ENCODE assay signal across 25 cellular contexts in genomic region chr2:163723352-163723751, GRCh38. TPM values are rescaled to one million over a fixed set of nuclear protein-coding genes. Genes with fewer than 3 reads are reported as not detected.
"Had no signal": no experiment of that assay in that cellular context is flagged by ENCODE, and none has a peak within 500 bp of the region (broad histone marks: within the 10 kb centered on the region; RNA-seq: fewer than 3 reads in every experiment).

No MANE protein-coding gene starts in this region.

- H3K4me3 Mint-ChIP-seq: activated CD8-positive, alpha-beta T cell treated with anti-CD3 and anti-CD28 coated beads, Interleukin-2, amount 10 ng/mL, durations not matched to agents 7 days and 5 days; activated naive CD8-positive, alpha-beta T cell treated with anti-CD3 and anti-CD28 coated beads, Interleukin-2, amount 10 ng/mL, durations not matched to agents 7 days and 5 days had no signal

- H3K27me3 Mint-ChIP-seq: activated naive CD8-positive, alpha-beta T cell treated with anti-CD3 and anti-CD28 coated beads, Interleukin-2, amount 10 ng/mL, durations not matched to agents 7 days and 5 days had no signal

- H3K4me3 ChIP-seq: adrenal gland, MG63, SK-N-MC had no signal

- H3K27me3 ChIP-seq: adrenal gland, MG63 had no signal

- DNase-seq: activated CD4-positive, alpha-beta T cell treated with anti-CD3 and anti-CD28 coated beads for 4 hours; activated CD8-positive, alpha-beta memory T cell treated with anti-CD3 and anti-CD28 coated beads, Interleukin-2, amount 50 U/mL, for 48 hours; activated CD8-positive, alpha-beta T cell treated with anti-CD3 and anti-CD28 coated beads, Interleukin-2, amount 10 ng/mL, durations not matched to agents 7 days and 5 days; activated naive CD4-positive, alpha-beta T cell treated with anti-CD3 and anti-CD28 coated beads, Interleukin-2, amount 50 U/mL, for 16 hours; activated naive CD8-positive, alpha-beta T cell treated with anti-CD3 and anti-CD28 coated beads, Interleukin-2, amount 10 ng/mL, durations not matched to agents 7 days and 5 days; activated T-cell treated with anti-CD3 and anti-CD28 coated beads, Interleukin-2, amount 50 U/mL, for 1 hour; adrenal gland; anterior cingulate cortex; caudate nucleus; MG63; MV-4-11; NCI-H1092 treated with DMSO at 0.1 percent for 48 hours; NCI-H1417 treated with DMSO at 0.1 percent for 48 hours; NCI-H1694; NCI-H2029; NCI-H2107; NCI-H2171 treated with DMSO at 0.1 percent for 48 hours; NCI-H226; NCI-H526 treated with DMSO at 0.1 percent for 48 hours; PC-3; T-helper 1 cell; WERI-Rb-1 had no signal

- H3K27ac ChIP-seq: adrenal gland, SK-N-MC, WERI-Rb-1 had no signal

- H3K9me3 ChIP-seq: adrenal gland, MG63 had no signal

- ATAC-seq: activated CD4-positive, CD25-positive, alpha-beta regulatory T cell treated with anti-CD3 and anti-CD28 coated beads, Interleukin-2, amount 50 U/mL, for 24 hours; activated CD8-positive, alpha-beta T cell treated with anti-CD3 and anti-CD28 coated beads, Interleukin-2, amount 10 ng/mL, durations not matched to agents 7 days and 5 days; PC-3 had no signal

- H3K4me1 Mint-ChIP-seq: activated naive CD8-positive, alpha-beta T cell treated with anti-CD3 and anti-CD28 coated beads, Interleukin-2, amount 10 ng/mL, durations not matched to agents 7 days and 5 days had no signal

- H3K9me3 Mint-ChIP-seq: activated naive CD8-positive, alpha-beta T cell treated with anti-CD3 and anti-CD28 coated beads, Interleukin-2, amount 10 ng/mL, durations not matched to agents 7 days and 5 days had no signal

- H3K36me3 Mint-ChIP-seq: activated naive CD8-positive, alpha-beta T cell treated with anti-CD3 and anti-CD28 coated beads, Interleukin-2, amount 10 ng/mL, durations not matched to agents 7 days and 5 days had no signal

- H3K27ac Mint-ChIP-seq: activated CD8-positive, alpha-beta T cell treated with anti-CD3 and anti-CD28 coated beads, Interleukin-2, amount 10 ng/mL, durations not matched to agents 7 days and 5 days; activated naive CD8-positive, alpha-beta T cell treated with anti-CD3 and anti-CD28 coated beads, Interleukin-2, amount 10 ng/mL, durations not matched to agents 7 days and 5 days had no signal

- H3K36me3 ChIP-seq: adrenal gland, MG63, WERI-Rb-1 had no signal

RNA-seq across cellular contexts. Expression of gene FIGN, which starts 12.5 kb away (rescaled TPM):
- total RNA-seq: activated CD8-positive, alpha-beta T cell treated with anti-CD3 and anti-CD28 coated beads, Interleukin-2, amount 10 ng/mL, durations not matched to agents 7 days and 5 days; activated naive CD8-positive, alpha-beta T cell treated with anti-CD3 and anti-CD28 coated beads, Interleukin-2, amount 10 ng/mL, durations not matched to agents 7 days and 5 days; T-helper 2 cell treated with Interferon-gamma antibody and Interleukin-4, amounts not matched to agents 100 ng/mL and 5 ng/mL, for 36 hours had no signal
